Comparison of ENCODE assay signal across 6 cellular contexts in genomic region chr1:155003227-155003765, GRCh38. TPM values are rescaled to one million over a fixed set of nuclear protein-coding genes. Genes with fewer than 3 reads are reported as not detected.
DNase-seq lines count a peak whose midpoint lies in the region; ATAC-seq, FAIRE-seq and TF ChIP-seq lines count a peak whose summit lies in the region.

No MANE protein-coding gene starts in this region.

- no peak for FAIRE-seq in RCC 7860 (lab: Jason Lieb, UNC)

- peaks cover 13% of the 10 kb centered on the region for H3K4me1 ChIP-seq in foreskin keratinocyte

- TF ChIP-seq CTCF in GM12865 (IDR thresholded peaks at IDR 0.05; ENCODE audit: insufficient read depth, low read depth, low read length, missing control alignments): no peak
- TF ChIP-seq CTCF in foreskin keratinocyte (conservative IDR thresholded peaks at IDR 0.05): no peak

- no peaks in the 10 kb centered on the region for H3K27me3 ChIP-seq in foreskin keratinocyte

- DNase-seq in GM12865 (ENCODE audit: low read depth) (no peak), RCC 7860 (ENCODE audit: low spot score) (peak; percentile 21), foreskin keratinocyte (no peak), superior temporal gyrus (ENCODE audit: extremely low spot score) (peak; percentile 38), medulla oblongata (ENCODE audit: extremely low spot score) (no peak), NCI-H2227 (lab: John Stamatoyannopoulos, UW; ENCODE audit: unreplicated experiment) (no peak)

- no peak for ATAC-seq in foreskin keratinocyte

- H3K4me3 ChIP-seq in GM12865 (ENCODE audit: low read depth, low read length): peak overlapping the region; percentile 72

- H3K27ac ChIP-seq in foreskin keratinocyte: peak overlapping the region; percentile 74

RNA-seq across cellular contexts. Expression of gene ZBTB7B, which starts 0.7 kb away (rescaled TPM):
- 26.2 and 32.8 TPM in 2 replicates for total RNA-seq in foreskin keratinocyte
- 17.3 and 19.4 TPM in 2 replicates for polyA plus RNA-seq in foreskin keratinocyte

RNA-seq across cellular contexts. Expression of gene LENEP, which starts 9.9 kb away (rescaled TPM):
- not detected in 2 replicates for total RNA-seq in foreskin keratinocyte
- polyA plus RNA-seq in foreskin keratinocyte: not detected in 2 replicates

RNA-seq across cellular contexts. Expression of gene FLAD1, which starts 20.2 kb away (rescaled TPM):
- 52.9 and 61.6 TPM in 2 replicates for total RNA-seq in foreskin keratinocyte
- 51.1 and 54.6 TPM in 2 replicates for polyA plus RNA-seq in foreskin keratinocyte

RNA-seq across cellular contexts. Expression of gene CKS1B, which starts 28.8 kb away (rescaled TPM):
- 236 and 285 TPM in 2 replicates for total RNA-seq in foreskin keratinocyte
- 332 and 402 TPM in 2 replicates for polyA plus RNA-seq in foreskin keratinocyte

RNA-seq across cellular contexts. Expression of gene DCST2, which starts 30.3 kb away (rescaled TPM):
- 0.07 and 0.27 TPM in 2 replicates for total RNA-seq in foreskin keratinocyte
- polyA plus RNA-seq in foreskin keratinocyte: 0.11 and 0.12 TPM in 2 replicates

Comparison
In these comparisons a context has a peak if more than half of its experiments do, and no peak if none do; other contexts are left out.
1. DNase-seq: peak in RCC 7860 (single experiment) and superior temporal gyrus (single experiment); none in GM12865 (single experiment), foreskin keratinocyte (0 of 2), medulla oblongata (single experiment) and NCI-H2227 (single experiment).